9 cellular contexts compared by ENCODE assay signal in the genomic region with DNA sequence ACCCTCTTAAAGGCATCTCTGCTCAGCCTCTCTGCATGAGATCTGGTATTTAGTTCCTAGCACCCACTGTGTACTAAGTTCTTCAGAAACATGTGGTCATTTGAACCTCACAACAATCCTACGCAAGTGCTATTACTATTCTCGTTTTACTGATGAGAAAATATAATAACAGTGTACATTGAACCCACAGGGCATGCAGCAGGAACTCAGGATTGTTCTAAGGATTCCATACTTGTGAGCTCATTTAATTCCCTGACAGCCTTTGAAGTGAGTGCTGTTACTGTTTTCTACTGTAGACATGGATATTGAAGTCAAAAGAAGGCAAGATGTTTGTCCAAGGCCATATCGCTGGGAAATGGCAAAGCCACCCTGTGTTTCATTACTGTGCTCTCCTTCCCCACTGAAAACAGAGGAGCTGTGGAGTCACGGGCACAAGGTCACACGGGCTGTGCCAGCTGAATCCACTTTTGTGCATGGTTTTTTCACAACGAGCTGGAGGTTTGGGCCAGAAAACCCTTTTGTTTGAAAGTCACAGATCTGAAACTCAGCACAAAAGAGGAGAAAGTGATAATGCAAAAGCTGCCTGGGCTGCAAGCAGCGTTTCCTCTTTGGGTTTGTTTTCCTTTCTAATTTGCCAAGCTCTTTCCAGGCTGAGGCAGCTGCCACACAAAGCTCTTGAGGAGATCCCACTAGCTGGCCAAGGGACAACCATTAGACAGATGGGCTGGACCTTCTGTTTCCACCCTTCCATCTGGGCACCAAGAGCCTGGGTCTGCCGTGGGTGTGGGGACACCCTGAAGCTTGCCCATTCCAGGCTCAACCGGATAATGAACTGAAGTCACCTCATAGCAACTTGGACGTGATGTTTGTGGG.
A peak's percentile ranks its signal among the peaks of the same experiment; 100 is the strongest.
DNase-seq lines count a peak whose midpoint lies in the region; ATAC-seq, FAIRE-seq and TF ChIP-seq lines count a peak whose summit lies in the region.
"Had no signal": no experiment of that assay in that cellular context is flagged by ENCODE, and none has a peak within 500 bp of the region (broad histone marks: within the 10 kb centered on the region; RNA-seq: fewer than 3 reads in every experiment).

No MANE protein-coding gene starts in this region.

- H3K27me3 Mint-ChIP-seq in activated naive CD4-positive, alpha-beta T cell treated with anti-CD3 and anti-CD28 coated beads, Interleukin-2, amount 10 ng/mL, durations not matched to agents 7 days and 5 days: no peaks in the 10 kb centered on the region
- H3K27me3 Mint-ChIP-seq in T-helper 1 cell treated with Interleukin-12 subunit alpha and Interleukin-12 subunit beta and Interleukin-4 antibody, amounts not matched to agents 30 μg/mL and 1 μg/mL, for 36 hours (ENCODE audit: low read depth): peaks cover 3% of the 10 kb centered on the region

- H3K9me3 Mint-ChIP-seq in activated naive CD4-positive, alpha-beta T cell treated with anti-CD3 and anti-CD28 coated beads, Interleukin-2, amount 10 ng/mL, durations not matched to agents 7 days and 5 days: no peaks in the 10 kb centered on the region
- no peaks in the 10 kb centered on the region for H3K9me3 Mint-ChIP-seq in T-helper 1 cell treated with Interleukin-12 subunit alpha and Interleukin-12 subunit beta and Interleukin-4 antibody, amounts not matched to agents 30 μg/mL and 1 μg/mL, for 36 hours

- H3K27ac Mint-ChIP-seq in activated naive CD4-positive, alpha-beta T cell treated with anti-CD3 and anti-CD28 coated beads, Interleukin-2, amount 10 ng/mL, durations not matched to agents 7 days and 5 days: peak overlapping the region; percentile 16
- no peak overlapping the region for H3K27ac Mint-ChIP-seq in T-helper 1 cell treated with Interleukin-12 subunit alpha and Interleukin-12 subunit beta and Interleukin-4 antibody, amounts not matched to agents 30 μg/mL and 1 μg/mL, for 36 hours

- CTCF ChIA-PET in activated naive CD4-positive, alpha-beta T cell treated with anti-CD3 and anti-CD28 coated beads, Interleukin-2, amount 10 ng/mL, durations not matched to agents 7 days and 5 days (lab: Charles Lee): interaction anchor here (0.9 to 5.3 kb wide), 11 partner anchors 9 to 1578 kb away, joined by 3 to 65 read pairs (median 5); no protein-coding TSS in a partner anchor
- CTCF ChIA-PET in GM10248 (lab: Yijun Ruan, JAX): interaction anchor here (0.9 to 5.5 kb wide), 10 partner anchors 9 to 239 kb away, joined by 3 to 41 read pairs (median 5); no protein-coding TSS in a partner anchor

- POLR2A ChIA-PET in GM10248 (lab: Yijun Ruan, JAX): no interaction called here

- ATAC-seq in HG02759 (IDR thresholded peaks at IDR 0.05; ENCODE audit: unreplicated experiment): no peak

- peaks cover 33% of the 10 kb centered on the region for H3K4me1 Mint-ChIP-seq in activated naive CD4-positive, alpha-beta T cell treated with anti-CD3 and anti-CD28 coated beads, Interleukin-2, amount 10 ng/mL, durations not matched to agents 7 days and 5 days
- peaks cover 25% of the 10 kb centered on the region for H3K4me1 Mint-ChIP-seq in T-helper 1 cell treated with Interleukin-12 subunit alpha and Interleukin-12 subunit beta and Interleukin-4 antibody, amounts not matched to agents 30 μg/mL and 1 μg/mL, for 36 hours (ENCODE audit: low read depth)

- DNase-seq in activated naive CD4-positive, alpha-beta T cell treated with anti-CD3 and anti-CD28 coated beads, Interleukin-2, amount 10 ng/mL, durations not matched to agents 7 days and 5 days: peak; percentile 27
- no peak for DNase-seq in activated naive CD4-positive, alpha-beta T cell (lab: John Stamatoyannopoulos, UW)
- DNase-seq in fibroblast of peridontal ligament (ENCODE audit: extremely low read depth) (peak; percentile 71), retinal pigment epithelial cell (ENCODE audit: low read depth) (peak; percentile 55), urothelium cell line (ENCODE audit: low spot score) (no peak), GM10248 (ENCODE audit: extremely low spot score) (no peak)

- TF ChIP-seq CTCF in retinal pigment epithelial cell (conservative IDR thresholded peaks at IDR 0.05; ENCODE audit: low read depth, low read length) (no peak), GM10248 (IDR thresholded peaks at IDR 0.05; ENCODE audit: control extremely low read depth, extremely low read depth, low read depth, missing control alignments) (no peak)

- FAIRE-seq in urothelium cell line (lab: Jason Lieb, UNC): no peak
- FAIRE-seq: G401.6 had no signal

- no peak overlapping the region for H3K4me3 ChIP-seq in retinal pigment epithelial cell (ENCODE audit: low read length)

- H3K36me3 Mint-ChIP-seq in activated naive CD4-positive, alpha-beta T cell treated with anti-CD3 and anti-CD28 coated beads, Interleukin-2, amount 10 ng/mL, durations not matched to agents 7 days and 5 days: no peaks in the 10 kb centered on the region
- H3K36me3 Mint-ChIP-seq in T-helper 1 cell treated with Interleukin-12 subunit alpha and Interleukin-12 subunit beta and Interleukin-4 antibody, amounts not matched to agents 30 μg/mL and 1 μg/mL, for 36 hours (ENCODE audit: low read depth): no peaks in the 10 kb centered on the region

- peak overlapping the region; percentile 33 for H3K4me3 Mint-ChIP-seq in activated naive CD4-positive, alpha-beta T cell treated with anti-CD3 and anti-CD28 coated beads, Interleukin-2, amount 10 ng/mL, durations not matched to agents 7 days and 5 days
- peak overlapping the region; percentile 39 for H3K4me3 Mint-ChIP-seq in T-helper 1 cell treated with Interleukin-12 subunit alpha and Interleukin-12 subunit beta and Interleukin-4 antibody, amounts not matched to agents 30 μg/mL and 1 μg/mL, for 36 hours

Comparison
In these comparisons a context has a peak if more than half of its experiments do, and no peak if none do; other contexts are left out.
1. DNase-seq: peak in activated naive CD4-positive, alpha-beta T cell treated with anti-CD3 and anti-CD28 coated beads, Interleukin-2, amount 10 ng/mL, durations not matched to agents 7 days and 5 days (single experiment), fibroblast of peridontal ligament (single experiment) and retinal pigment epithelial cell (single experiment); none in activated naive CD4-positive, alpha-beta T cell (0 of 4), urothelium cell line (single experiment) and GM10248 (single experiment).